Comparison of ENCODE assay signal across 2 cellular contexts in the genomic region with DNA sequence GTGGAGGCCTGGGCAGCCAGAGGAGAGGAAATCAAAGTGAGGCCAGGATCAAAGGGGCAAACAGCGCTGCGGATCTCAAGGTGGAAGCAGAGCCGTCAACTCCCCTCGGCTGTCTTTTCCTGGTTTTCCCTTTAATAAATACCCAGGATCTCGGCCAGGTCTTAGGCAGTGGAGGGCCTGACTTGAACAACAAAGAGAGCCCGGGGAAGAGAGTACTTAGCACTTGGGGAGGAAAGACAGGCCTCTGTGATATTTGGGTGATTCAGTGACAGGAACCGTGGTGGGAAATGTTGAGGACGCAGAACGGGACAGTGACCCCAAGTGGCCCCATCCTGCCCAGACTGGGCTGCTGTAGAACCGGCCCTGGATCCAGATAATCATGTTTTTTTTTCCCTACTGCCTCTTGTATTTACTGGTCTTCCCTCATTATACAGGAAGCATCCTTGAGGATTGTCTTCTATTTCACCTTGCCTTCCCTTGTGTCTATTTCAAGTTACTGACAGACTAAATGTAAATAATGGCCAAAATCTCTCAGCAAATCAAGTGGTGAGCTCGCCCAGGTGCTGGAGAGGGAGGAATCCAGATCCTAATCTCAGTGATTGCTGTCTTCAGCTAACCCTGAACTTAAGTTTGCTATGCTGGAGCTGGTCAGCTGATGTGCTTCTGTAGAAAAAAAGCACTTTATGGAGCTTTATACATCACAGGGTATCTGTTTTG.
TF ChIP-seq lines count a peak whose summit lies in the region.

No MANE protein-coding gene starts in this region.

TF ChIP-seq in GM23338, 12 proteins besides CTCF, POLR2A, EP300 and RAD21 (continues in another document):
- TF ChIP-seq CREB1 (CRISPR knock-in tag; IDR thresholded peaks at IDR 0.05; ENCODE audit: low read depth) (no peak), POLR2AphosphoS5 (IDR thresholded peaks at IDR 0.05; ENCODE audit: low read depth) (no peak), EZH2 (IDR thresholded peaks at IDR 0.05; ENCODE audit: low read depth, unreplicated experiment) (no peak), EZH2phosphoT487 (IDR thresholded peaks at IDR 0.05; ENCODE audit: unreplicated experiment) (no peak), ZNF114 (CRISPR knock-in tag; IDR thresholded peaks at IDR 0.05) (no peak), JUNB (IDR thresholded peaks at IDR 0.05; ENCODE audit: unreplicated experiment) (no peak), ZNF331 (CRISPR knock-in tag; IDR thresholded peaks at IDR 0.05; ENCODE audit: low read depth) (no peak), STAT1 (IDR thresholded peaks at IDR 0.05; ENCODE audit: unreplicated experiment) (no peak), NANOG (IDR thresholded peaks at IDR 0.05; ENCODE audit: borderline replicate concordance) (no peak)
- TF ChIP-seq, protein P1, sequence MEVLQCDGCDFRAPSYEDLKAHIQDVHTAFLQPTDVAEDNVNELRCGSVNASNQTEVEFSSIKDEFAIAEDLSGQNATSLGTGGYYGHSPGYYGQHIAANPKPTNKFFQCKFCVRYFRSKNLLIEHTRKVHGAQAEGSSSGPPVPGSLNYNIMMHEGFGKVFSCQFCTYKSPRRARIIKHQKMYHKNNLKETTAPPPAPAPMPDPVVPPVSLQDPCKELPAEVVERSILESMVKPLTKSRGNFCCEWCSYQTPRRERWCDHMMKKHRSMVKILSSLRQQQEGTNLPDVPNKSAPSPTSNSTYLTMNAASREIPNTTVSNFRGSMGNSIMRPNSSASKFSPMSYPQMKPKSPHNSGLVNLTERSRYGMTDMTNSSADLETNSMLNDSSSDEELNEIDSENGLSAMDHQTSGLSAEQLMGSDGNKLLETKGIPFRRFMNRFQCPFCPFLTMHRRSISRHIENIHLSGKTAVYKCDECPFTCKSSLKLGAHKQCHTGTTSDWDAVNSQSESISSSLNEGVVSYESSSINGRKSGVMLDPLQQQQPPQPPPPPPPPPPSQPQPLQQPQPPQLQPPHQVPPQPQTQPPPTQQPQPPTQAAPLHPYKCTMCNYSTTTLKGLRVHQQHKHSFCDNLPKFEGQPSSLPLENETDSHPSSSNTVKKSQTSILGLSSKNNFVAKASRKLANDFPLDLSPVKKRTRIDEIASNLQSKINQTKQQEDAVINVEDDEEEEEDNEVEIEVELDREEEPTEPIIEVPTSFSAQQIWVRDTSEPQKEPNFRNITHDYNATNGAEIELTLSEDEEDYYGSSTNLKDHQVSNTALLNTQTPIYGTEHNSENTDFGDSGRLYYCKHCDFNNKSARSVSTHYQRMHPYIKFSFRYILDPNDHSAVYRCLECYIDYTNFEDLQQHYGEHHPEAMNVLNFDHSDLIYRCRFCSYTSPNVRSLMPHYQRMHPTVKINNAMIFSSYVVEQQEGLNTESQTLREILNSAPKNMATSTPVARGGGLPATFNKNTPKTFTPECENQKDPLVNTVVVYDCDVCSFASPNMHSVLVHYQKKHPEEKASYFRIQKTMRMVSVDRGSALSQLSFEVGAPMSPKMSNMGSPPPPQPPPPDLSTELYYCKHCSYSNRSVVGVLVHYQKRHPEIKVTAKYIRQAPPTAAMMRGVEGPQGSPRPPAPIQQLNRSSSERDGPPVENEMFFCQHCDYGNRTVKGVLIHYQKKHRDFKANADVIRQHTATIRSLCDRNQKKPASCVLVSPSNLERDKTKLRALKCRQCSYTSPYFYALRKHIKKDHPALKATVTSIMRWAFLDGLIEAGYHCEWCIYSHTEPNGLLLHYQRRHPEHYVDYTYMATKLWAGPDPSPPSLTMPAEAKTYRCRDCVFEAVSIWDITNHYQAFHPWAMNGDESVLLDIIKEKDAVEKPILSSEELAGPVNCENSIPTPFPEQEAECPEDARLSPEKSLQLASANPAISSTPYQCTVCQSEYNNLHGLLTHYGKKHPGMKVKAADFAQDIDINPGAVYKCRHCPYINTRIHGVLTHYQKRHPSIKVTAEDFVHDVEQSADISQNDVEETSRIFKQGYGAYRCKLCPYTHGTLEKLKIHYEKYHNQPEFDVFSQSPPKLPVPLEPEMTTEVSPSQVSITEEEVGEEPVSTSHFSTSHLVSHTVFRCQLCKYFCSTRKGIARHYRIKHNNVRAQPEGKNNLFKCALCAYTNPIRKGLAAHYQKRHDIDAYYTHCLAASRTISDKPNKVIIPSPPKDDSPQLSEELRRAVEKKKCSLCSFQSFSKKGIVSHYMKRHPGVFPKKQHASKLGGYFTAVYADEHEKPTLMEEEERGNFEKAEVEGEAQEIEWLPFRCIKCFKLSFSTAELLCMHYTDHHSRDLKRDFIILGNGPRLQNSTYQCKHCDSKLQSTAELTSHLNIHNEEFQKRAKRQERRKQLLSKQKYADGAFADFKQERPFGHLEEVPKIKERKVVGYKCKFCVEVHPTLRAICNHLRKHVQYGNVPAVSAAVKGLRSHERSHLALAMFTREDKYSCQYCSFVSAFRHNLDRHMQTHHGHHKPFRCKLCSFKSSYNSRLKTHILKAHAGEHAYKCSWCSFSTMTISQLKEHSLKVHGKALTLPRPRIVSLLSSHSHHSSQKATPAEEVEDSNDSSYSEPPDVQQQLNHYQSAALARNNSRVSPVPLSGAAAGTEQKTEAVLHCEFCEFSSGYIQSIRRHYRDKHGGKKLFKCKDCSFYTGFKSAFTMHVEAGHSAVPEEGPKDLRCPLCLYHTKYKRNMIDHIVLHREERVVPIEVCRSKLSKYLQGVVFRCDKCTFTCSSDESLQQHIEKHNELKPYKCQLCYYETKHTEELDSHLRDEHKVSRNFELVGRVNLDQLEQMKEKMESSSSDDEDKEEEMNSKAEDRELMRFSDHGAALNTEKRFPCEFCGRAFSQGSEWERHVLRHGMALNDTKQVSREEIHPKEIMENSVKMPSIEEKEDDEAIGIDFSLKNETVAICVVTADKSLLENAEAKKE (CRISPR knock-in tag; IDR thresholded peaks at IDR 0.05): no peak
- TF ChIP-seq, protein P2, sequence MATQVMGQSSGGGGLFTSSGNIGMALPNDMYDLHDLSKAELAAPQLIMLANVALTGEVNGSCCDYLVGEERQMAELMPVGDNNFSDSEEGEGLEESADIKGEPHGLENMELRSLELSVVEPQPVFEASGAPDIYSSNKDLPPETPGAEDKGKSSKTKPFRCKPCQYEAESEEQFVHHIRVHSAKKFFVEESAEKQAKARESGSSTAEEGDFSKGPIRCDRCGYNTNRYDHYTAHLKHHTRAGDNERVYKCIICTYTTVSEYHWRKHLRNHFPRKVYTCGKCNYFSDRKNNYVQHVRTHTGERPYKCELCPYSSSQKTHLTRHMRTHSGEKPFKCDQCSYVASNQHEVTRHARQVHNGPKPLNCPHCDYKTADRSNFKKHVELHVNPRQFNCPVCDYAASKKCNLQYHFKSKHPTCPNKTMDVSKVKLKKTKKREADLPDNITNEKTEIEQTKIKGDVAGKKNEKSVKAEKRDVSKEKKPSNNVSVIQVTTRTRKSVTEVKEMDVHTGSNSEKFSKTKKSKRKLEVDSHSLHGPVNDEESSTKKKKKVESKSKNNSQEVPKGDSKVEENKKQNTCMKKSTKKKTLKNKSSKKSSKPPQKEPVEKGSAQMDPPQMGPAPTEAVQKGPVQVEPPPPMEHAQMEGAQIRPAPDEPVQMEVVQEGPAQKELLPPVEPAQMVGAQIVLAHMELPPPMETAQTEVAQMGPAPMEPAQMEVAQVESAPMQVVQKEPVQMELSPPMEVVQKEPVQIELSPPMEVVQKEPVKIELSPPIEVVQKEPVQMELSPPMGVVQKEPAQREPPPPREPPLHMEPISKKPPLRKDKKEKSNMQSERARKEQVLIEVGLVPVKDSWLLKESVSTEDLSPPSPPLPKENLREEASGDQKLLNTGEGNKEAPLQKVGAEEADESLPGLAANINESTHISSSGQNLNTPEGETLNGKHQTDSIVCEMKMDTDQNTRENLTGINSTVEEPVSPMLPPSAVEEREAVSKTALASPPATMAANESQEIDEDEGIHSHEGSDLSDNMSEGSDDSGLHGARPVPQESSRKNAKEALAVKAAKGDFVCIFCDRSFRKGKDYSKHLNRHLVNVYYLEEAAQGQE (IDR thresholded peaks at IDR 0.05; ENCODE audit: unreplicated experiment): no peak

TF ChIP-seq in H1, 55 proteins besides CTCF, POLR2A, EP300 and RAD21:
- TF ChIP-seq CEBPB (IDR thresholded peaks at IDR 0.05; ENCODE audit: low read depth, low read length): no peak
- no peak for TF ChIP-seq PHF8 (conservative IDR thresholded peaks at IDR 0.05; ENCODE audit: low read depth, low read length)
- TF ChIP-seq, protein P3, sequence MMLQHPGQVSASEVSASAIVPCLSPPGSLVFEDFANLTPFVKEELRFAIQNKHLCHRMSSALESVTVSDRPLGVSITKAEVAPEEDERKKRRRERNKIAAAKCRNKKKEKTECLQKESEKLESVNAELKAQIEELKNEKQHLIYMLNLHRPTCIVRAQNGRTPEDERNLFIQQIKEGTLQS (IDR thresholded peaks at IDR 0.05; ENCODE audit: insufficient read depth, low read depth, low read length): no peak
- TF ChIP-seq, protein P4, sequence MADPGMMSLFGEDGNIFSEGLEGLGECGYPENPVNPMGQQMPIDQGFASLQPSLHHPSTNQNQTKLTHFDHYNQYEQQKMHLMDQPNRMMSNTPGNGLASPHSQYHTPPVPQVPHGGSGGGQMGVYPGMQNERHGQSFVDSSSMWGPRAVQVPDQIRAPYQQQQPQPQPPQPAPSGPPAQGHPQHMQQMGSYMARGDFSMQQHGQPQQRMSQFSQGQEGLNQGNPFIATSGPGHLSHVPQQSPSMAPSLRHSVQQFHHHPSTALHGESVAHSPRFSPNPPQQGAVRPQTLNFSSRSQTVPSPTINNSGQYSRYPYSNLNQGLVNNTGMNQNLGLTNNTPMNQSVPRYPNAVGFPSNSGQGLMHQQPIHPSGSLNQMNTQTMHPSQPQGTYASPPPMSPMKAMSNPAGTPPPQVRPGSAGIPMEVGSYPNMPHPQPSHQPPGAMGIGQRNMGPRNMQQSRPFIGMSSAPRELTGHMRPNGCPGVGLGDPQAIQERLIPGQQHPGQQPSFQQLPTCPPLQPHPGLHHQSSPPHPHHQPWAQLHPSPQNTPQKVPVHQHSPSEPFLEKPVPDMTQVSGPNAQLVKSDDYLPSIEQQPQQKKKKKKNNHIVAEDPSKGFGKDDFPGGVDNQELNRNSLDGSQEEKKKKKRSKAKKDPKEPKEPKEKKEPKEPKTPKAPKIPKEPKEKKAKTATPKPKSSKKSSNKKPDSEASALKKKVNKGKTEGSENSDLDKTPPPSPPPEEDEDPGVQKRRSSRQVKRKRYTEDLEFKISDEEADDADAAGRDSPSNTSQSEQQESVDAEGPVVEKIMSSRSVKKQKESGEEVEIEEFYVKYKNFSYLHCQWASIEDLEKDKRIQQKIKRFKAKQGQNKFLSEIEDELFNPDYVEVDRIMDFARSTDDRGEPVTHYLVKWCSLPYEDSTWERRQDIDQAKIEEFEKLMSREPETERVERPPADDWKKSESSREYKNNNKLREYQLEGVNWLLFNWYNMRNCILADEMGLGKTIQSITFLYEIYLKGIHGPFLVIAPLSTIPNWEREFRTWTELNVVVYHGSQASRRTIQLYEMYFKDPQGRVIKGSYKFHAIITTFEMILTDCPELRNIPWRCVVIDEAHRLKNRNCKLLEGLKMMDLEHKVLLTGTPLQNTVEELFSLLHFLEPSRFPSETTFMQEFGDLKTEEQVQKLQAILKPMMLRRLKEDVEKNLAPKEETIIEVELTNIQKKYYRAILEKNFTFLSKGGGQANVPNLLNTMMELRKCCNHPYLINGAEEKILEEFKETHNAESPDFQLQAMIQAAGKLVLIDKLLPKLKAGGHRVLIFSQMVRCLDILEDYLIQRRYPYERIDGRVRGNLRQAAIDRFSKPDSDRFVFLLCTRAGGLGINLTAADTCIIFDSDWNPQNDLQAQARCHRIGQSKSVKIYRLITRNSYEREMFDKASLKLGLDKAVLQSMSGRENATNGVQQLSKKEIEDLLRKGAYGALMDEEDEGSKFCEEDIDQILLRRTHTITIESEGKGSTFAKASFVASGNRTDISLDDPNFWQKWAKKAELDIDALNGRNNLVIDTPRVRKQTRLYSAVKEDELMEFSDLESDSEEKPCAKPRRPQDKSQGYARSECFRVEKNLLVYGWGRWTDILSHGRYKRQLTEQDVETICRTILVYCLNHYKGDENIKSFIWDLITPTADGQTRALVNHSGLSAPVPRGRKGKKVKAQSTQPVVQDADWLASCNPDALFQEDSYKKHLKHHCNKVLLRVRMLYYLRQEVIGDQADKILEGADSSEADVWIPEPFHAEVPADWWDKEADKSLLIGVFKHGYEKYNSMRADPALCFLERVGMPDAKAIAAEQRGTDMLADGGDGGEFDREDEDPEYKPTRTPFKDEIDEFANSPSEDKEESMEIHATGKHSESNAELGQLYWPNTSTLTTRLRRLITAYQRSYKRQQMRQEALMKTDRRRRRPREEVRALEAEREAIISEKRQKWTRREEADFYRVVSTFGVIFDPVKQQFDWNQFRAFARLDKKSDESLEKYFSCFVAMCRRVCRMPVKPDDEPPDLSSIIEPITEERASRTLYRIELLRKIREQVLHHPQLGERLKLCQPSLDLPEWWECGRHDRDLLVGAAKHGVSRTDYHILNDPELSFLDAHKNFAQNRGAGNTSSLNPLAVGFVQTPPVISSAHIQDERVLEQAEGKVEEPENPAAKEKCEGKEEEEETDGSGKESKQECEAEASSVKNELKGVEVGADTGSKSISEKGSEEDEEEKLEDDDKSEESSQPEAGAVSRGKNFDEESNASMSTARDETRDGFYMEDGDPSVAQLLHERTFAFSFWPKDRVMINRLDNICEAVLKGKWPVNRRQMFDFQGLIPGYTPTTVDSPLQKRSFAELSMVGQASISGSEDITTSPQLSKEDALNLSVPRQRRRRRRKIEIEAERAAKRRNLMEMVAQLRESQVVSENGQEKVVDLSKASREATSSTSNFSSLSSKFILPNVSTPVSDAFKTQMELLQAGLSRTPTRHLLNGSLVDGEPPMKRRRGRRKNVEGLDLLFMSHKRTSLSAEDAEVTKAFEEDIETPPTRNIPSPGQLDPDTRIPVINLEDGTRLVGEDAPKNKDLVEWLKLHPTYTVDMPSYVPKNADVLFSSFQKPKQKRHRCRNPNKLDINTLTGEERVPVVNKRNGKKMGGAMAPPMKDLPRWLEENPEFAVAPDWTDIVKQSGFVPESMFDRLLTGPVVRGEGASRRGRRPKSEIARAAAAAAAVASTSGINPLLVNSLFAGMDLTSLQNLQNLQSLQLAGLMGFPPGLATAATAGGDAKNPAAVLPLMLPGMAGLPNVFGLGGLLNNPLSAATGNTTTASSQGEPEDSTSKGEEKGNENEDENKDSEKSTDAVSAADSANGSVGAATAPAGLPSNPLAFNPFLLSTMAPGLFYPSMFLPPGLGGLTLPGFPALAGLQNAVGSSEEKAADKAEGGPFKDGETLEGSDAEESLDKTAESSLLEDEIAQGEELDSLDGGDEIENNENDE (IDR thresholded peaks at IDR 0.05; ENCODE audit: insufficient replicate concordance, low read length): no peak
- TF ChIP-seq POU5F1 (IDR thresholded peaks at IDR 0.05; ENCODE audit: low read depth, low read length): no peak
